Comparison of ENCODE assay signal across 1 cellular context in the genomic region with DNA sequence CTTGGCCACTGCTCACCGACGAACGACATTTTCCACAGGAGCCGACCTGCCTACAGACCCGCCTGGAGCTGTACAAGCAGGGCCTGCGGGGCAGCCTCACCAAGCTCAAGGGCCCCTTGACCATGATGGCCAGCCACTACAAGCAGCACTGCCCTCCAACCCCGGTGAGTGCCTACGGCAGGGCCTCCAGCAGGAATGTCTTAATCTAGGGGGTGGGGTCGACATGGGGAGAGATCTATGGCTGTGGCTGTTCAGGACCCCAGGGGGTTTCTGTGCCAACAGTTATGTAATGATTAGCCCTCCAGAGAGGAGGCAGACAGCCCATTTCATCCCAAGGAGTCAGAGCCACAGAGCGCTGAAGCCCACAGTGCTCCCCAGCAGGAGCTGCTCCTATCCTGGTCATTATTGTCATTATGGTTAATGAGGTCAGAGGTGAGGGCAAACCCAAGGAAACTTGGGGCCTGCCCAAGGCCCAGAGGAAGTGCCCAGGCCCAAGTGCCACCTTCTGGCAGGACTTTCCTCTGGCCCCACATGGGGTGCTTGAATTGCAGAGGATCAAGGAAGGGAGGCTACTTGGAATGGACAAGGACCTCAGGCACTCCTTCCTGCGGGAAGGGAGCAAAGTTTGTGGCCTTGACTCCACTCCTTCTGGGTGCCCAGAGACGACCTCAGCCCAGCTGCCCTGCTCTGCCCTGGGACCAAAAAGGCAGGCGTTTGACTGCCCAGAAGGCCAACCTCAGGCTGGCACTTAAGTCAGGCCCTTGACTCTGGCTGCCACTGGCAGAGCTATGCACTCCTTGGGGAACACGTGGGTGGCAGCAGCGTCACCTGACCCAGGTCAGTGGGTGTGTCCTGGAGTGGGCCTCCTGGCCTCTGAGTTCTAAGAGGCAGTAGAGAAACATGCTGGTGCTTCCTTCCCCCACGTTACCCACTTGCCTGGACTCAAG.
TF ChIP-seq lines count a peak whose summit lies in the region.

No MANE protein-coding gene starts in this region.

TF ChIP-seq in HCT116, 20 proteins besides CTCF, POLR2A, EP300 and RAD21 (continued from another document):
- TF ChIP-seq, protein P1, sequence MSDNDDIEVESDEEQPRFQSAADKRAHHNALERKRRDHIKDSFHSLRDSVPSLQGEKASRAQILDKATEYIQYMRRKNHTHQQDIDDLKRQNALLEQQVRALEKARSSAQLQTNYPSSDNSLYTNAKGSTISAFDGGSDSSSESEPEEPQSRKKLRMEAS (IDR thresholded peaks at IDR 0.05) = peak; percentile 57; the same call in 1 of the 2 replicates
